ENCODE assay signal across 10 cellular contexts in the genomic region with DNA sequence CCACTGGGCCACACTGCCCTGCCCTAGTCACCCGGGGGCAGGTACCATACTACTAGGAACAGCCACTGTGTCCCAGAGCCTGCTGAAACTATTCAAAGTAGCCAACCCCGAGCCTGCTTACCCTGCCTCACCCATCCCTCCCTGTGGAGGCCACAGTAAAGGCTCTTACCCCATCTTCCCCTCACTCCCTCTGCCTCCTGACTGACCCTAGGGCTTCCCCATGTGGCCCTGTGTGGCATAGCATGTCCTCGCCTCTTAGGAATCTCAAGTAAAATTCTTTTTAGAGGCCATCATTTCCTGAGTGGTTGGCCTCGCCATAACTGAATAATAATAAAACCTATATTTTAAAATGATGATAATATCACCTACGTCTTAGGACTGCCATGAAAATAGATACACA.
A peak's percentile ranks its signal among the peaks of the same experiment; 100 is the strongest.
DNase-seq lines count a peak whose midpoint lies in the region; ATAC-seq, FAIRE-seq and TF ChIP-seq lines count a peak whose summit lies in the region.
"Had no signal": no experiment of that assay in that cellular context is flagged by ENCODE, and none has a peak within 500 bp of the region (broad histone marks: within the 10 kb centered on the region; RNA-seq: fewer than 3 reads in every experiment).

No MANE protein-coding gene starts in this region.

- H3K27ac ChIP-seq in HEK293 (ENCODE audit: extremely low read depth, low read depth, low read length), result no peak overlapping the region
- no peak overlapping the region for H3K27ac ChIP-seq in VCaP

- H3K4me3 Mint-ChIP-seq in Calu3 (ENCODE audit: low read depth, unreplicated experiment), result no peak overlapping the region

- CTCF ChIA-PET in Calu3 (lab: Charles Lee) (no interaction called here), HEK293 (lab: Yijun Ruan, JAX) (interaction anchor here (0.6 to 1.5 kb wide), 6 partner anchors 9 to 360 kb away, joined by 3 to 6 read pairs (median 4); no protein-coding TSS in a partner anchor)

- POLR2A ChIA-PET in HEK293 (lab: Yijun Ruan, JAX), result no interaction called here

- intact Hi-C loops in Calu3 (cut with micrococcal nuclease; ENCODE audit: unreplicated experiment), result no loop called here

- H3K4me3 ChIP-seq in HEK293 (ENCODE audit: low read depth, low read length), result no peak overlapping the region

- H3K36me3 ChIP-seq in HEK293 (ENCODE audit: control insufficient read depth in 2 of 2, insufficient read depth in 1 of 2, low read length in 2 of 2), result no peaks in the 10 kb centered on the region

- H3K4me1 Mint-ChIP-seq in Calu3 (ENCODE audit: low read depth, unreplicated experiment), result no peaks in the 10 kb centered on the region

- no peak overlapping the region for H3K27ac Mint-ChIP-seq in Calu3 (ENCODE audit: unreplicated experiment)

- H3K36me3 Mint-ChIP-seq in Calu3 (ENCODE audit: insufficient read depth, unreplicated experiment), result peaks cover 4% of the 10 kb centered on the region

- no peak for ATAC-seq in HG03135 (IDR thresholded peaks at IDR 0.05; ENCODE audit: unreplicated experiment)

- H3K9me3 Mint-ChIP-seq in Calu3 (ENCODE audit: low read depth, unreplicated experiment), result no peaks in the 10 kb centered on the region

- TF ChIP-seq CTCF in Calu3 (IDR thresholded peaks at IDR 0.05; ENCODE audit: unreplicated experiment) (no peak), HEK293 (tag by site-specific recombination; IDR thresholded peaks at IDR 0.05) (no peak), VCaP (conservative IDR thresholded peaks at IDR 0.05) (peak; percentile 65)

- peak; percentile 6 for DNase-seq in Calu3
- peak; percentile 79 for DNase-seq in kidney tubule cell (ENCODE audit: low spot score)
- DNase-seq in GM19239 (ENCODE audit: insufficient read length, low spot score), result no peak
- DNase-seq in C1 segment of cervical spinal cord (lab: John Stamatoyannopoulos, UW), result no peak
- no peak for DNase-seq in NCI-H146 treated with DMSO at 0.1 percent for 48 hours (lab: John Stamatoyannopoulos, UW; ENCODE audit: unreplicated experiment)
- DNase-seq: activated gamma-delta T cell treated with Interleukin-2 at 50 U/mL for 16 hours, small intestine had no signal

- H3K9me3 ChIP-seq in HEK293 (ENCODE audit: control insufficient read depth, insufficient read depth, low read depth, low read length), result no peaks in the 10 kb centered on the region

- H3K27me3 Mint-ChIP-seq in Calu3 (ENCODE audit: unreplicated experiment), result peaks cover 95% of the 10 kb centered on the region

- BruUV-seq in Calu3 (replicated peaks; lab: Mats Ljungman, UMichigan), result no TSS peak

- FAIRE-seq in GM19239 (lab: Jason Lieb, UNC), result no peak
- FAIRE-seq: small intestine had no signal

- peaks cover 3% of the 10 kb centered on the region; the same call in 1 of the 2 replicates for H3K4me1 ChIP-seq in HEK293 (ENCODE audit: control insufficient read depth, insufficient read depth, low read length)

TF ChIP-seq in HEK293, 187 proteins besides CTCF, POLR2A, EP300 and RAD21:
- TF ChIP-seq PRDM1 (tag by site-specific recombination; IDR thresholded peaks at IDR 0.05) (no peak), ZBTB20 (tag by site-specific recombination; IDR thresholded peaks at IDR 0.05) (no peak), ZNF341 (tag by site-specific recombination; IDR thresholded peaks at IDR 0.05; ENCODE audit: low read depth) (peak; percentile 88), ZNF654 (tag by site-specific recombination; IDR thresholded peaks at IDR 0.05; ENCODE audit: low read depth) (peak; percentile 35)

Comparison
In these comparisons a context has a peak if more than half of its experiments do, and no peak if none do; other contexts are left out.
1. DNase-seq: peak in Calu3 (single experiment) and kidney tubule cell (single experiment); none in GM19239 (single experiment), C1 segment of cervical spinal cord (0 of 14) and NCI-H146 treated with DMSO at 0.1 percent for 48 hours (single experiment).